Comparison of ENCODE assay signal across 20 cellular contexts in genomic region chrX:153844509-153845082, GRCh38. TPM values are rescaled to one million over a fixed set of nuclear protein-coding genes. Genes with fewer than 3 reads are reported as not detected.
"Had no signal": no experiment of that assay in that cellular context is flagged by ENCODE, and none has a peak within 500 bp of the region (broad histone marks: within the 10 kb centered on the region; RNA-seq: fewer than 3 reads in every experiment).

No MANE protein-coding gene starts in this region.

- H3K27ac Mint-ChIP-seq: activated B cell treated with CpG ODN at 0.5 μM for 24 hours; activated CD4-positive, alpha-beta T cell treated with anti-CD3 and anti-CD28 coated beads, Interleukin-2, amount 10 ng/mL, durations not matched to agents 7 days and 5 days; activated naive CD4-positive, alpha-beta T cell treated with anti-CD3 and anti-CD28 coated beads for 36 hours; activated T-helper 17 cell treated with anti-CD3 and anti-CD28 coated beads, Interleukin-2, amount 50 U/mL, for 72 hours; nephron; T-helper 1 cell treated with Interleukin-12 subunit alpha and Interleukin-12 subunit beta and Interleukin-4 antibody, amounts not matched to agents 30 μg/mL and 1 μg/mL, for 36 hours had no signal

- ATAC-seq: activated T-helper 17 cell treated with anti-CD3 and anti-CD28 coated beads, Interleukin-2, amount 50 U/mL, for 72 hours; left lung; psoas muscle; sciatic nerve had no signal

- H3K4me3 ChIP-seq: esophagus squamous epithelium, left lung, psoas muscle had no signal

- H3K9me3 Mint-ChIP-seq: activated B cell treated with CpG ODN at 0.5 μM for 24 hours; activated CD4-positive, alpha-beta T cell treated with anti-CD3 and anti-CD28 coated beads, Interleukin-2, amount 10 ng/mL, durations not matched to agents 7 days and 5 days; activated naive CD4-positive, alpha-beta T cell treated with anti-CD3 and anti-CD28 coated beads for 36 hours; activated T-helper 17 cell treated with anti-CD3 and anti-CD28 coated beads, Interleukin-2, amount 50 U/mL, for 72 hours; T-helper 1 cell treated with Interleukin-12 subunit alpha and Interleukin-12 subunit beta and Interleukin-4 antibody, amounts not matched to agents 30 μg/mL and 1 μg/mL, for 36 hours had no signal

- H3K4me3 Mint-ChIP-seq: activated B cell treated with CpG ODN at 0.5 μM for 24 hours; activated CD4-positive, alpha-beta T cell treated with anti-CD3 and anti-CD28 coated beads, Interleukin-2, amount 10 ng/mL, durations not matched to agents 7 days and 5 days; activated naive CD4-positive, alpha-beta T cell treated with anti-CD3 and anti-CD28 coated beads for 36 hours; activated T-helper 17 cell treated with anti-CD3 and anti-CD28 coated beads, Interleukin-2, amount 50 U/mL, for 72 hours; nephron; T-helper 1 cell treated with Interleukin-12 subunit alpha and Interleukin-12 subunit beta and Interleukin-4 antibody, amounts not matched to agents 30 μg/mL and 1 μg/mL, for 36 hours had no signal

- H3K36me3 ChIP-seq: esophagus squamous epithelium, left lung had no signal

- H3K4me1 Mint-ChIP-seq: activated CD4-positive, alpha-beta T cell treated with anti-CD3 and anti-CD28 coated beads, Interleukin-2, amount 10 ng/mL, durations not matched to agents 7 days and 5 days; activated T-helper 17 cell treated with anti-CD3 and anti-CD28 coated beads, Interleukin-2, amount 50 U/mL, for 72 hours; nephron had no signal

- H3K4me1 ChIP-seq: esophagus squamous epithelium, left lung, psoas muscle had no signal

- DNase-seq: activated B cell treated with CpG ODN at 0.5 μM for 24 hours; activated CD4-positive, alpha-beta T cell treated with anti-CD3 and anti-CD28 coated beads, Interleukin-2, amount 10 ng/mL, durations not matched to agents 7 days and 5 days; activated naive CD4-positive, alpha-beta T cell treated with anti-CD3 and anti-CD28 coated beads for 36 hours; activated T-cell treated with anti-CD3 and anti-CD28 coated beads for 4 hours; esophagus squamous epithelium; foreskin fibroblast; glutamatergic neuron; left lung; psoas muscle; stimulated activated CD4-positive, alpha-beta T cell treated with anti-CD3 and anti-CD28 coated beads, Interleukin-2, amount 100 ng/mL, for 24 hours; stimulated activated naive CD4-positive, alpha-beta T cell; trophoblast cell had no signal

- FAIRE-seq: astrocyte, keratinocyte had no signal

- H3K27ac ChIP-seq: esophagus squamous epithelium, left lung, psoas muscle had no signal

- H3K9me3 ChIP-seq: esophagus squamous epithelium, left lung, psoas muscle had no signal

RNA-seq across cellular contexts. Expression of gene AVPR2, which starts 59.9 kb away (rescaled TPM):
- total RNA-seq: activated B cell treated with CpG ODN at 0.5 μM for 24 hours; activated CD4-positive, alpha-beta T cell treated with anti-CD3 and anti-CD28 coated beads, Interleukin-2, amount 10 ng/mL, durations not matched to agents 7 days and 5 days; activated CD8-positive, alpha-beta memory T cell treated with anti-CD3 and anti-CD28 coated beads for 36 hours; activated naive CD4-positive, alpha-beta T cell treated with anti-CD3 and anti-CD28 coated beads for 36 hours; astrocyte; osteoblast had no signal
- polyA plus RNA-seq: keratinocyte had no signal
